ENCODE assay signal across 8 cellular contexts in genomic region chr19:16111909-16112752, GRCh38. TPM values are rescaled to one million over a fixed set of nuclear protein-coding genes. Genes with fewer than 3 reads are reported as not detected.
DNase-seq lines count a peak whose midpoint lies in the region; ATAC-seq and TF ChIP-seq lines count a peak whose summit lies in the region.

No MANE protein-coding gene starts in this region.

- intact Hi-C loops in heart right ventricle (cut with DNase I), result loop anchor here in 8 of 10 donors (2.0 to 10.0 kb wide), 12 partner anchors 35 to 275 kb away; partner anchors contain the start of genes FAM32A (in 5 of the 8) and TPM4 (in 3 of the 8)

- TF ChIP-seq CTCF in VCaP (conservative IDR thresholded peaks at IDR 0.05), result no peak
- no peak for TF ChIP-seq CTCF in heart right ventricle (IDR thresholded peaks at IDR 0.05)

- DNase-seq in heart right ventricle (no peak), AG08395 (ENCODE audit: low spot score) (no peak)

- H3K4me1 ChIP-seq in heart right ventricle, result peaks cover 10 to 58% (median 28%) of the 10 kb centered on the region in 9 donors

- H3K9me3 ChIP-seq in heart right ventricle, result no peaks in the 10 kb centered on the region

- ATAC-seq in GM19324 (IDR thresholded peaks at IDR 0.05; ENCODE audit: low FRiP score, unreplicated experiment) (peak; percentile 11), heart right ventricle (peak in 4 of 8 donors; percentile 1 to 2 (median 2)), HG02981 (IDR thresholded peaks at IDR 0.05; ENCODE audit: unreplicated experiment) (no peak), GM21390 (IDR thresholded peaks at IDR 0.05; ENCODE audit: unreplicated experiment) (no peak), GM21526 (IDR thresholded peaks at IDR 0.05; ENCODE audit: low FRiP score, unreplicated experiment) (no peak)

- peaks cover 0 to 33% (median 0%) of the 10 kb centered on the region in 9 donors for H3K36me3 ChIP-seq in heart right ventricle

- H3K27ac ChIP-seq in VCaP (peak overlapping the region; percentile 92), heart right ventricle (peak overlapping the region; percentile 68 to 98 (median 92)), skin epidermis (peak overlapping the region; percentile 82 to 98 (median 95))

- H3K4me3 ChIP-seq in heart right ventricle, result peak overlapping the region; percentile 64 to 96 (median 83)
- H3K4me3 ChIP-seq in skin epidermis, result peak overlapping the region; percentile 63 to 96 (median 76)

- H3K27me3 ChIP-seq in heart right ventricle, result no peaks in the 10 kb centered on the region

- WGBS in heart right ventricle, 2 donors, result 2% methylated on average over 35 to 37 of the region's 37 CpGs

RNA-seq across cellular contexts. Expression of gene RAB8A, which starts 0.4 kb away (rescaled TPM):
- 10 to 100 TPM; 16.4 to 47.4 (median 21.0) TPM for total RNA-seq in heart right ventricle
- 10 to 100 TPM; 12.1 to 20.6 TPM for polyA plus RNA-seq in heart right ventricle

RNA-seq across cellular contexts. Expression of gene HSH2D, which starts 31.4 kb away (rescaled TPM):
- total RNA-seq in heart right ventricle, result 1 to 10 TPM in 3 of 10 donors, under 1 TPM in 5, not detected in 2; 0.16 to 2.0 (median 0.56) TPM
- under 1 TPM; 0.19 to 0.51 TPM for polyA plus RNA-seq in heart right ventricle

RNA-seq across cellular contexts. Expression of gene TPM4, which starts 35.8 kb away (rescaled TPM):
- 100 to 1,000 TPM in 2 of 10 donors, 10 to 100 TPM in 8; 52.0 to 231 (median 72.5) TPM for total RNA-seq in heart right ventricle
- polyA plus RNA-seq in heart right ventricle, result 100 to 1,000 TPM; 121 to 195 TPM
